Comparison of ENCODE assay signal across 8 cellular contexts in genomic region chr7:143382126-143382790, GRCh38. TPM values are rescaled to one million over a fixed set of nuclear protein-coding genes. Genes with fewer than 3 reads are reported as not detected.
DNase-seq lines count a peak whose midpoint lies in the region; ATAC-seq and TF ChIP-seq lines count a peak whose summit lies in the region.

No MANE protein-coding gene starts in this region.

- H3K27me3 ChIP-seq in GM23248 (replicated peaks; ENCODE audit: insufficient read depth) = no peaks in the 10 kb centered on the region
- no peaks in the 10 kb centered on the region for H3K27me3 ChIP-seq in right cardiac atrium (ENCODE audit: control insufficient read depth, insufficient read depth)
- no peaks in the 10 kb centered on the region for H3K27me3 ChIP-seq in skeletal muscle satellite cell (ENCODE audit: control insufficient read depth, insufficient read depth, low read length)

- peak; percentile 27 for DNase-seq in GM23248
- peak in 2 of 3 donors; percentile 56 to 71 for DNase-seq in right cardiac atrium
- no peak for DNase-seq in activated CD4-positive, CD25-positive, alpha-beta regulatory T cell (lab: John Stamatoyannopoulos, UW)
- DNase-seq in superior temporal gyrus (ENCODE audit: extremely low spot score) = no peak
- DNase-seq in dedifferentiated amniotic fluid mesenchymal stem cell (ENCODE audit: extremely low spot score) = no peak

- ATAC-seq in right cardiac atrium (no peak), GM18498 (IDR thresholded peaks at IDR 0.05; ENCODE audit: unreplicated experiment) (no peak)

- peaks cover 38% of the 10 kb centered on the region for H3K4me1 ChIP-seq in GM23248 (ENCODE audit: insufficient read depth)
- H3K4me1 ChIP-seq in right cardiac atrium (ENCODE audit: control insufficient read depth, insufficient read depth, low read length) = peaks cover 25% of the 10 kb centered on the region
- peaks cover 57% of the 10 kb centered on the region for H3K4me1 ChIP-seq in skeletal muscle satellite cell (ENCODE audit: control insufficient read depth, insufficient read depth, low read length)

- intact Hi-C loops in right cardiac atrium (cut with DNase I) = loop anchor here in 1 of 4 donors (10.0 kb wide), 1 partner anchor 117 kb away; the partner anchor contains the start of gene GSTK1

- H4K20me1 ChIP-seq in GM23248 (ENCODE audit: insufficient read depth) = peaks cover 25% of the 10 kb centered on the region

- peaks cover 84% of the 10 kb centered on the region for H3K79me2 ChIP-seq in GM23248 (ENCODE audit: insufficient read depth)

- H3K27ac ChIP-seq in GM23248 (peak overlapping the region; percentile 98), right cardiac atrium (ENCODE audit: low read length) (peak overlapping the region; percentile 83)

- H2AFZ ChIP-seq in GM23248 = no peak overlapping the region

- no peak for TF ChIP-seq CTCF in WI38 (IDR thresholded peaks at IDR 0.05; ENCODE audit: low read depth, low read length)

- no peaks in the 10 kb centered on the region for H3K9me2 ChIP-seq in GM23248 (ENCODE audit: insufficient read depth)

- H3K4me2 ChIP-seq in GM23248 (ENCODE audit: unreplicated experiment) (peak overlapping the region; percentile 99), skeletal muscle satellite cell (ENCODE audit: low read length) (peak overlapping the region; percentile 89)

- H3K36me3 ChIP-seq in GM23248 (ENCODE audit: low read depth) (peaks cover 5% of the 10 kb centered on the region; the same call in 1 of the 2 replicates), skeletal muscle satellite cell (ENCODE audit: insufficient read depth, low read length) (peaks cover 52% of the 10 kb centered on the region)

- H3K9ac ChIP-seq in GM23248 (peak overlapping the region; percentile 98), skeletal muscle satellite cell (ENCODE audit: low read depth, low read length) (peak overlapping the region; percentile 99)

- in situ Hi-C loops in GM23248 (cut with MboI) = no loop called here

- 1 to 2% methylated on average over 15 to 17 of the region's 21 CpGs for WGBS in GM23248 (ENCODE audit: low coverage in 1 of 2, low lambda C conversion rate in 2 of 2, missing lambda C conversion rate in 2 of 2), 2 experiments
- 7% methylated on average over 21 of the region's 21 CpGs for WGBS in right cardiac atrium

- H3K4me3 ChIP-seq in GM23248 (peak overlapping the region; percentile 98), WI38 (ENCODE audit: low read depth, low read length) (peak overlapping the region; percentile 96), right cardiac atrium (ENCODE audit: low read length) (peak overlapping the region; percentile 60), skeletal muscle satellite cell (ENCODE audit: low read length) (peak overlapping the region; percentile 93)

- H3K9me3 ChIP-seq in GM23248 (ENCODE audit: low read depth) = no peaks in the 10 kb centered on the region
- H3K9me3 ChIP-seq in right cardiac atrium (ENCODE audit: control insufficient read depth, low read length) = no peaks in the 10 kb centered on the region
- H3K9me3 ChIP-seq in skeletal muscle satellite cell (replicated peaks; ENCODE audit: low read length) = no peaks in the 10 kb centered on the region

- H3F3A ChIP-seq in GM23248 (ENCODE audit: insufficient read depth) = peaks cover 50% of the 10 kb centered on the region

RNA-seq across cellular contexts. Expression of gene ZYX, which starts 1.1 kb away (rescaled TPM):
- total RNA-seq in GM23248 (2014; rRNA removed; shearing (Covaris generic)) = 140 and 148 TPM in 2 replicates
- polyA plus RNA-seq in GM23248 (2016; fragmentation: Nextera tagmentation; extraction: Ambion mirVana) (380 and 396 TPM in 2 replicates), right cardiac atrium (74.7 TPM)
- 100 to 1,000 TPM in 1 of 4 donors, 10 to 100 TPM in 3; 80.1 to 127 (median 92.6) TPM for total RNA-seq in right cardiac atrium
- total RNA-seq in skeletal muscle satellite cell (2012; rRNA removed) = 48.7 and 72.7 TPM in 2 replicates

RNA-seq across cellular contexts. Expression of gene FAM131B, which starts 19.7 kb away (rescaled TPM):
- 3.0 TPM in 2 replicates for total RNA-seq in GM23248 (2014; rRNA removed; shearing (Covaris generic))
- polyA plus RNA-seq in GM23248 (2016; fragmentation: Nextera tagmentation; extraction: Ambion mirVana) (0.50 and 1.1 TPM in 2 replicates), right cardiac atrium (0.27 TPM)
- total RNA-seq in right cardiac atrium = under 1 TPM; 0.21 to 0.51 (median 0.39) TPM
- total RNA-seq in skeletal muscle satellite cell (2012; rRNA removed) = 0.51 and 0.66 TPM in 2 replicates

RNA-seq across cellular contexts. Expression of gene EPHA1, which starts 26.4 kb away (rescaled TPM):
- not detected in 2 replicates for total RNA-seq in GM23248 (2014; rRNA removed; shearing (Covaris generic))
- polyA plus RNA-seq in GM23248 (2016; fragmentation: Nextera tagmentation; extraction: Ambion mirVana) (0.80 and 0.83 TPM in 2 replicates), right cardiac atrium (0.02 TPM)
- total RNA-seq in right cardiac atrium = under 1 TPM in 2 of 4 donors, not detected in 2; 0.46 to 0.56 TPM
- under 0.01 and 0.66 TPM in 2 replicates for total RNA-seq in skeletal muscle satellite cell (2012; rRNA removed)

Comparison
In these comparisons a context has a peak if more than half of its experiments do, and no peak if none do; other contexts are left out.
1. DNase-seq: peak in GM23248 (single experiment) and right cardiac atrium (2 of 3); none in activated CD4-positive, CD25-positive, alpha-beta regulatory T cell (0 of 4), superior temporal gyrus (single experiment) and dedifferentiated amniotic fluid mesenchymal stem cell (single experiment).
2. Peak in every context shown above with its lines, with median percentiles within 50 percentile points of each other: H3K4me3 ChIP-seq.